ENCODE assay signal across 1 cellular context in genomic region chr11:62805044-62805892, GRCh38.
A peak's percentile ranks its signal among the peaks of the same experiment; 100 is the strongest.
TF ChIP-seq lines count a peak whose summit lies in the region.

Gene NXF1 (minus strand): TSS chr11:62805440. CDS start chr11:62805356, 84 bp downstream.

TF ChIP-seq in SK-N-SH, 30 proteins besides CTCF, POLR2A, EP300 and RAD21 (continued from another document):
- TF ChIP-seq NFIC (IDR thresholded peaks at IDR 0.05; ENCODE audit: borderline replicate concordance): no peak
- TF ChIP-seq IRF3 (IDR thresholded peaks at IDR 0.05; ENCODE audit: low read depth, low read length): 0 out of 2 replicates have a peak, but pooled peaks have one; percentile 12
- TF ChIP-seq SMC3 (IDR thresholded peaks at IDR 0.05; ENCODE audit: low read depth, low read length): no peak
- peak; percentile 98 for TF ChIP-seq TAF1 (IDR thresholded peaks at IDR 0.05; ENCODE audit: borderline replicate concordance, low read depth, low read length)
- TF ChIP-seq POLR2AphosphoS5 (IDR thresholded peaks at IDR 0.05; ENCODE audit: low read depth, low read length): peak; percentile 100
- TF ChIP-seq FOXJ3 (CRISPR knock-in tag; IDR thresholded peaks at IDR 0.05): no peak
- no peak for TF ChIP-seq RXRA (IDR thresholded peaks at IDR 0.05; ENCODE audit: borderline replicate concordance, low read depth)
- TF ChIP-seq, protein P1, sequence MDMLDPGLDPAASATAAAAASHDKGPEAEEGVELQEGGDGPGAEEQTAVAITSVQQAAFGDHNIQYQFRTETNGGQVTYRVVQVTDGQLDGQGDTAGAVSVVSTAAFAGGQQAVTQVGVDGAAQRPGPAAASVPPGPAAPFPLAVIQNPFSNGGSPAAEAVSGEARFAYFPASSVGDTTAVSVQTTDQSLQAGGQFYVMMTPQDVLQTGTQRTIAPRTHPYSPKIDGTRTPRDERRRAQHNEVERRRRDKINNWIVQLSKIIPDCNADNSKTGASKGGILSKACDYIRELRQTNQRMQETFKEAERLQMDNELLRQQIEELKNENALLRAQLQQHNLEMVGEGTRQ (IDR thresholded peaks at IDR 0.05; ENCODE audit: borderline replicate concordance, low read depth, low read length): no peak
- TF ChIP-seq, protein P2, sequence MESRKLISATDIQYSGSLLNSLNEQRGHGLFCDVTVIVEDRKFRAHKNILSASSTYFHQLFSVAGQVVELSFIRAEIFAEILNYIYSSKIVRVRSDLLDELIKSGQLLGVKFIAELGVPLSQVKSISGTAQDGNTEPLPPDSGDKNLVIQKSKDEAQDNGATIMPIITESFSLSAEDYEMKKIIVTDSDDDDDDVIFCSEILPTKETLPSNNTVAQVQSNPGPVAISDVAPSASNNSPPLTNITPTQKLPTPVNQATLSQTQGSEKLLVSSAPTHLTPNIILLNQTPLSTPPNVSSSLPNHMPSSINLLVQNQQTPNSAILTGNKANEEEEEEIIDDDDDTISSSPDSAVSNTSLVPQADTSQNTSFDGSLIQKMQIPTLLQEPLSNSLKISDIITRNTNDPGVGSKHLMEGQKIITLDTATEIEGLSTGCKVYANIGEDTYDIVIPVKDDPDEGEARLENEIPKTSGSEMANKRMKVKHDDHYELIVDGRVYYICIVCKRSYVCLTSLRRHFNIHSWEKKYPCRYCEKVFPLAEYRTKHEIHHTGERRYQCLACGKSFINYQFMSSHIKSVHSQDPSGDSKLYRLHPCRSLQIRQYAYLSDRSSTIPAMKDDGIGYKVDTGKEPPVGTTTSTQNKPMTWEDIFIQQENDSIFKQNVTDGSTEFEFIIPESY (IDR thresholded peaks at IDR 0.05; ENCODE audit: borderline replicate concordance, low read depth): no peak
- no peak for TF ChIP-seq GATA2 (CRISPR knock-in tag; IDR thresholded peaks at IDR 0.05)
- peak; percentile 88 for TF ChIP-seq MXI1 (IDR thresholded peaks at IDR 0.05; ENCODE audit: low read depth, low read length)
- no peak for TF ChIP-seq GABPA (IDR thresholded peaks at IDR 0.05; ENCODE audit: low read depth)
- TF ChIP-seq RCOR1 (IDR thresholded peaks at IDR 0.05; ENCODE audit: low read length): no peak; the same call in 1 of the 2 replicates
